In the genomic region with DNA sequence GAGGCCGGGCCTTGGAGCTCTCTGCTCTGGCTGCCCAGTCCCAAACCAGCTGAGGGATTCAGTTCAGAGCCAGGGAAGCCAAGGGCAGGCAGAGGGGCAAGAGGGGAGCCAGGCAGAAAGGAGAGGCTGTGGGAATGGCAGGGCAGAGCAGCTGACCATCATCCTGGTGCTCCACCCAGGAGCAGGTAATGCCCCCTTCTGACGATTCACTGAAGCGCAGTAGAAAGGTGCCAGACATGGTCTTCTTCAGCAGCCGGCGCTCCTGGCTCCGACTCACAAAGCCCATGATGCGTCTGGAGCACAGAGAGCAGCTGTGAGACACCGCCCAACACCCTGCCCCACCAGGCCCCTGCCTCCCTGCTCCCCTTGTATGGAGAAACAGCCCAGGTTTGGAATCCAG, we compare ENCODE assay signal across 1 cellular context.
TF ChIP-seq lines count a peak whose summit lies in the region.

No MANE protein-coding gene starts in this region.

TF ChIP-seq in K562, 482 proteins besides CTCF, POLR2A, EP300 and RAD21:
- TF ChIP-seq, protein P1, sequence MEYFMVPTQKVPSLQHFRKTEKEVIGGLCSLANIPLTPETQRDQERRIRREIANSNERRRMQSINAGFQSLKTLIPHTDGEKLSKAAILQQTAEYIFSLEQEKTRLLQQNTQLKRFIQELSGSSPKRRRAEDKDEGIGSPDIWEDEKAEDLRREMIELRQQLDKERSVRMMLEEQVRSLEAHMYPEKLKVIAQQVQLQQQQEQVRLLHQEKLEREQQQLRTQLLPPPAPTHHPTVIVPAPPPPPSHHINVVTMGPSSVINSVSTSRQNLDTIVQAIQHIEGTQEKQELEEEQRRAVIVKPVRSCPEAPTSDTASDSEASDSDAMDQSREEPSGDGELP (CRISPR knock-in tag; IDR thresholded peaks at IDR 0.05; ENCODE audit: borderline replicate concordance) = peak; percentile 42; the same call in 1 of the 2 replicates
- 0 out of 2 replicates have a peak, but pooled peaks have one; percentile 24 for TF ChIP-seq RBFOX2 (IDR thresholded peaks at IDR 0.05; ENCODE audit: low read depth, low read length)
- peak; percentile 64; the same call in 1 of the 2 replicates for TF ChIP-seq ZNF263 (CRISPR knock-in tag; IDR thresholded peaks at IDR 0.05; ENCODE audit: borderline replicate concordance)
- no peak for TF ChIP-seq ZNF644 (tag; IDR thresholded peaks at IDR 0.05; ENCODE audit: low read depth)
